9 cellular contexts compared by ENCODE assay signal in the genomic region with DNA sequence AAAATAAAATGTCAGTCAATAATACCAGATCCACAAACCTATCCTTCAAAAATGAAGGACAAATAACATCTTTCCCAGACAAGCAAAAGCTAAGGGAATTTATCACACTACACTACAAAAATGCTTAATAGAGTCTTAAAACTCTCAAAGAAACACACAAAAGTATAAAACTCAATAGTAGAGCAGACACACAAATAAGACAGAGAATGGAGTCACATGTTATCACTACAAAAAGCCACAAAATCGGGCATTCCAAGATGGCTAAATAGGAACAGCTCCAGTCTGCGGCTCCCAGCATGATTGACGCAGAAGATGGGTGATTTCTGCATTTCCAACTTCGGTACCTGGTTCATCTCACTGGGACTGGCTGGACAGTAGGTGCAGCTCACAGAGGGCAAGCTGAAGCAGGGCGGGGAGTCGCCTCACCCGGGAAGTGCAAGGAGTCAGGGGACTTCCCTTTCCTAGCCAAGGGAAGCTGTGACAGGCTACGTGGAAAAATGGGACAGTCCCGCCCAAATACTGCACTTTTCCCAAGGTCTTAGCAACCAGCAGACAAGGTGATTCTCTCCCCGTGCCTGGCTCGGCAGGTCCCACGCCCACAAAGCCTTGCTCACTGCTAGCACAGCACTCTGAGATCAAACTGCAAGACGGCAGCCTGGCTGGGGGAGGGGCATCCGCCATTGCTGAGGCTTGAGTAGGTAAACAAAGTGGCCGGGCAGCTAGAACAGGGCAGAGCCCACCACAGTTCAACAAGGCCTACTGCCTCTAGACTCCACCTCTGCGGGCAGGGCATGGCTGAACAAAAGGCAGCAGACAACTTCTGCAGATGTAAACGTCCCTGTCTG. TPM values are rescaled to one million over a fixed set of nuclear protein-coding genes. Genes with fewer than 3 reads are reported as not detected.
A peak's percentile ranks its signal among the peaks of the same experiment; 100 is the strongest.
DNase-seq lines count a peak whose midpoint lies in the region; TF ChIP-seq lines count a peak whose summit lies in the region.
"Had no signal": no experiment of that assay in that cellular context is flagged by ENCODE, and none has a peak within 500 bp of the region (broad histone marks: within the 10 kb centered on the region; RNA-seq: fewer than 3 reads in every experiment).

No MANE protein-coding gene starts in this region.

- intact Hi-C loops in sigmoid colon (cut with DNase I) = no loop called here

- H3K36me3 ChIP-seq in WERI-Rb-1 (no peaks in the 10 kb centered on the region), parathyroid adenoma (ENCODE audit: control insufficient read depth, insufficient read depth, low read length) (no peaks in the 10 kb centered on the region), sigmoid colon (no peaks in the 10 kb centered on the region)

- no peak for TF ChIP-seq POLR2A in sigmoid colon (IDR thresholded peaks at IDR 0.05)

- TF ChIP-seq CTCF in WERI-Rb-1 (IDR thresholded peaks at IDR 0.05; ENCODE audit: low read depth, low read length) = no peak
- TF ChIP-seq CTCF in fibroblast of pulmonary artery (IDR thresholded peaks at IDR 0.05; ENCODE audit: low read length, missing control alignments) = no peak
- no peak for TF ChIP-seq CTCF in parathyroid adenoma (IDR thresholded peaks at IDR 0.05)
- TF ChIP-seq CTCF in sigmoid colon (IDR thresholded peaks at IDR 0.05) = no peak

- H3K4me3 ChIP-seq in WERI-Rb-1 (ENCODE audit: low read depth, low read length) (no peak overlapping the region), fibroblast of pulmonary artery (replicated peaks; ENCODE audit: low read depth, low read length) (peak overlapping the region; percentile 22), parathyroid adenoma (ENCODE audit: low read depth, low read length) (peak overlapping the region; percentile 34), sigmoid colon (no peak overlapping the region)

- H3K27me3 ChIP-seq in WERI-Rb-1 (ENCODE audit: insufficient read depth, low read depth, severe bottlenecking) (no peaks in the 10 kb centered on the region), parathyroid adenoma (ENCODE audit: control insufficient read depth, insufficient read depth, low read length) (no peaks in the 10 kb centered on the region), sigmoid colon (no peaks in the 10 kb centered on the region)

- H3K27ac ChIP-seq in WERI-Rb-1 (no peak overlapping the region; the same call in 1 of the 2 replicates), parathyroid adenoma (peak overlapping the region; percentile 76), sigmoid colon (peak overlapping the region in 1 of 4 donors; percentile 28)

- DNase-seq in SHP77 (lab: John Stamatoyannopoulos, UW) (peak; percentile 35 to 38), SHP77 treated with DMSO at 0.1 percent for 48 hours (lab: John Stamatoyannopoulos, UW) (no peak), WERI-Rb-1 (peak; percentile 22), fibroblast of pulmonary artery (ENCODE audit: low read depth) (no peak), sigmoid colon (no peak), UCSD-AML1 (lab: John Stamatoyannopoulos, UW; ENCODE audit: unreplicated experiment) (no peak), KG1 (lab: John Stamatoyannopoulos, UW) (no peak)
- DNase-seq: NCI-H1930 had no signal

- peaks cover 29% of the 10 kb centered on the region for H3K79me2 ChIP-seq in parathyroid adenoma

- H2AFZ ChIP-seq in parathyroid adenoma = peak overlapping the region; percentile 20

- H3K9ac ChIP-seq in parathyroid adenoma = no peak overlapping the region

- peaks cover 10% of the 10 kb centered on the region for H3K4me1 ChIP-seq in parathyroid adenoma
- peaks cover 0 to 7% (median 2%) of the 10 kb centered on the region in 4 donors for H3K4me1 ChIP-seq in sigmoid colon

- H3K4me2 ChIP-seq in parathyroid adenoma (ENCODE audit: low read length) = peak overlapping the region; percentile 52

- WGBS in sigmoid colon, 2 donors = 45 to 65% methylated on average over 17 of the region's 17 CpGs

- no peaks in the 10 kb centered on the region for H3K9me3 ChIP-seq in WERI-Rb-1 (ENCODE audit: severe bottlenecking)
- no peaks in the 10 kb centered on the region for H3K9me3 ChIP-seq in parathyroid adenoma (ENCODE audit: control insufficient read depth, low read length)
- no peaks in the 10 kb centered on the region for H3K9me3 ChIP-seq in sigmoid colon

- TF ChIP-seq EP300 in sigmoid colon (IDR thresholded peaks at IDR 0.05) = no peak

RNA-seq across cellular contexts. Expression of a gene that starts 46.3 kb away (rescaled TPM):
- 10 to 100 TPM; 20.2 to 33.5 (median 30.4) TPM for total RNA-seq in sigmoid colon
- polyA plus RNA-seq in sigmoid colon = 1 to 10 TPM; 2.1 to 6.5 (median 2.4) TPM

Comparison
In these comparisons a context has a peak if more than half of its experiments do, and no peak if none do; other contexts are left out.
1. DNase-seq: peak in SHP77 (2 of 2) and WERI-Rb-1 (single experiment); none in SHP77 treated with DMSO at 0.1 percent for 48 hours (single experiment), fibroblast of pulmonary artery (single experiment), sigmoid colon (single experiment), UCSD-AML1 (single experiment) and KG1 (single experiment).
2. H3K4me3 ChIP-seq: peak in fibroblast of pulmonary artery (single experiment) and parathyroid adenoma (single experiment); none in WERI-Rb-1 (single experiment) and sigmoid colon (0 of 4).